ENCODE assay signal across 1 cellular context in the genomic region with DNA sequence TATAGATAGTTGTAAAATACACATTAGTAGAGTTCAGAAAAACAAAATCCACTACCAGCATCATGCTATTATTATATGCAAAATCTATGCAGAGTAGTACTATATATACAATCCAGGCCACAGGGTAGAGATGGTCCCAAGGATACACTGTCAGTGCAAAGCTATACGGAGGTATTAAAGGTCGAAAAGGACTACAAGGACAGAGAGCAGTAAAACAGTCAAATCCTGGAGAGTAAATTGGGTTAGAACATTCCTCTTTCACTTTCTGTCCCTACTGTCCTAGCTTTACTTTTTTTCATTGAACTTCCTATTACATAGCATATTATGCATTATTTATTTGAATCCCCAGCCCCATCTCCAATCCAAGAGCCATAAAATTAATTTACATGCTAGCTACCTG.
TF ChIP-seq lines count a peak whose summit lies in the region.

No MANE protein-coding gene starts in this region.

TF ChIP-seq in HepG2, 621 proteins besides CTCF, POLR2A, EP300 and RAD21:
- TF ChIP-seq ZNF232 (CRISPR knock-in tag; IDR thresholded peaks at IDR 0.05; ENCODE audit: borderline replicate concordance): no peak
- TF ChIP-seq, protein P1, sequence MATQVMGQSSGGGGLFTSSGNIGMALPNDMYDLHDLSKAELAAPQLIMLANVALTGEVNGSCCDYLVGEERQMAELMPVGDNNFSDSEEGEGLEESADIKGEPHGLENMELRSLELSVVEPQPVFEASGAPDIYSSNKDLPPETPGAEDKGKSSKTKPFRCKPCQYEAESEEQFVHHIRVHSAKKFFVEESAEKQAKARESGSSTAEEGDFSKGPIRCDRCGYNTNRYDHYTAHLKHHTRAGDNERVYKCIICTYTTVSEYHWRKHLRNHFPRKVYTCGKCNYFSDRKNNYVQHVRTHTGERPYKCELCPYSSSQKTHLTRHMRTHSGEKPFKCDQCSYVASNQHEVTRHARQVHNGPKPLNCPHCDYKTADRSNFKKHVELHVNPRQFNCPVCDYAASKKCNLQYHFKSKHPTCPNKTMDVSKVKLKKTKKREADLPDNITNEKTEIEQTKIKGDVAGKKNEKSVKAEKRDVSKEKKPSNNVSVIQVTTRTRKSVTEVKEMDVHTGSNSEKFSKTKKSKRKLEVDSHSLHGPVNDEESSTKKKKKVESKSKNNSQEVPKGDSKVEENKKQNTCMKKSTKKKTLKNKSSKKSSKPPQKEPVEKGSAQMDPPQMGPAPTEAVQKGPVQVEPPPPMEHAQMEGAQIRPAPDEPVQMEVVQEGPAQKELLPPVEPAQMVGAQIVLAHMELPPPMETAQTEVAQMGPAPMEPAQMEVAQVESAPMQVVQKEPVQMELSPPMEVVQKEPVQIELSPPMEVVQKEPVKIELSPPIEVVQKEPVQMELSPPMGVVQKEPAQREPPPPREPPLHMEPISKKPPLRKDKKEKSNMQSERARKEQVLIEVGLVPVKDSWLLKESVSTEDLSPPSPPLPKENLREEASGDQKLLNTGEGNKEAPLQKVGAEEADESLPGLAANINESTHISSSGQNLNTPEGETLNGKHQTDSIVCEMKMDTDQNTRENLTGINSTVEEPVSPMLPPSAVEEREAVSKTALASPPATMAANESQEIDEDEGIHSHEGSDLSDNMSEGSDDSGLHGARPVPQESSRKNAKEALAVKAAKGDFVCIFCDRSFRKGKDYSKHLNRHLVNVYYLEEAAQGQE (IDR thresholded peaks at IDR 0.05; ENCODE audit: borderline replicate concordance in 1 of 2, low read depth in 1 of 2, low read length in 2 of 2): no peak
- no peak for TF ChIP-seq SP5 (CRISPR knock-in tag; IDR thresholded peaks at IDR 0.05; ENCODE audit: borderline replicate concordance, low read depth)
- no peak for TF ChIP-seq ZSCAN20 (CRISPR knock-in tag; IDR thresholded peaks at IDR 0.05; ENCODE audit: borderline replicate concordance)
- TF ChIP-seq ERF (CRISPR knock-in tag; IDR thresholded peaks at IDR 0.05): no peak
- TF ChIP-seq, protein P2, sequence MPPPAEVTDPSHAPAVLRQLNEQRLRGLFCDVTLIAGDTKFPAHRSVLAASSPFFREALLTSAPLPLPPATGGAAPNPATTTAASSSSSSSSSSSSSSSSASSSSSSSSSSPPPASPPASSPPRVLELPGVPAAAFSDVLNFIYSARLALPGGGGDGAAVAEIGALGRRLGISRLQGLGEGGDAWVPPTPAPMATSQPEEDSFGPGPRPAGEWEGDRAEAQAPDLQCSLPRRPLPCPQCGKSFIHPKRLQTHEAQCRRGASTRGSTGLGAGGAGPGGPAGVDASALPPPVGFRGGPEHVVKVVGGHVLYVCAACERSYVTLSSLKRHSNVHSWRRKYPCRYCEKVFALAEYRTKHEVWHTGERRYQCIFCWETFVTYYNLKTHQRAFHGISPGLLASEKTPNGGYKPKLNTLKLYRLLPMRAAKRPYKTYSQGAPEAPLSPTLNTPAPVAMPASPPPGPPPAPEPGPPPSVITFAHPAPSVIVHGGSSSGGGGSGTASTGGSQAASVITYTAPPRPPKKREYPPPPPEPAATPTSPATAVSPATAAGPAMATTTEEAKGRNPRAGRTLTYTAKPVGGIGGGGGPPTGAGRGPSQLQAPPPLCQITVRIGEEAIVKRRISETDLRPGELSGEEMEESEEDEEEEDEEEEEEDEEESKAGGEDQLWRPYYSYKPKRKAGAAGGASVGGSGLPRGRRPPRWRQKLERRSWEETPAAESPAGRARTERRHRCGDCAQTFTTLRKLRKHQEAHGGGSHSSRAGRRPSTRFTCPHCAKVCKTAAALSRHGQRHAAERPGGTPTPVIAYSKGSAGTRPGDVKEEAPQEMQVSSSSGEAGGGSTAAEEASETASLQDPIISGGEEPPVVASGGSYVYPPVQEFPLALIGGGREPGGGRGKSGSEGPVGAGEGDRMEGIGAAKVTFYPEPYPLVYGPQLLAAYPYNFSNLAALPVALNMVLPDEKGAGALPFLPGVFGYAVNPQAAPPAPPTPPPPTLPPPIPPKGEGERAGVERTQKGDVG (CRISPR knock-in tag; IDR thresholded peaks at IDR 0.05; ENCODE audit: borderline replicate concordance): no peak
- TF ChIP-seq KDM5B (CRISPR knock-in tag; IDR thresholded peaks at IDR 0.05; ENCODE audit: borderline replicate concordance): no peak
- TF ChIP-seq HOXA7 (CRISPR knock-in tag; IDR thresholded peaks at IDR 0.05): no peak
- TF ChIP-seq ZNF557 (CRISPR knock-in tag; IDR thresholded peaks at IDR 0.05): no peak
- no peak for TF ChIP-seq FOXO1 (CRISPR knock-in tag; IDR thresholded peaks at IDR 0.05)
- no peak for TF ChIP-seq HNF4A (CRISPR knock-in tag; IDR thresholded peaks at IDR 0.05)
- TF ChIP-seq NR1H2 (CRISPR knock-in tag; IDR thresholded peaks at IDR 0.05; ENCODE audit: borderline replicate concordance, low read depth): no peak
- no peak for TF ChIP-seq ZNF501 (CRISPR knock-in tag; IDR thresholded peaks at IDR 0.05)
- no peak for TF ChIP-seq ZNF652 (CRISPR knock-in tag; IDR thresholded peaks at IDR 0.05; ENCODE audit: borderline replicate concordance, low read depth)
- no peak for TF ChIP-seq ZFP36 (IDR thresholded peaks at IDR 0.05; ENCODE audit: borderline replicate concordance, low read depth, low read length, partially characterized antibody)
- TF ChIP-seq SYNCRIP (IDR thresholded peaks at IDR 0.05; ENCODE audit: insufficient read depth, low read depth, low read length): no peak
- TF ChIP-seq, protein P3, sequence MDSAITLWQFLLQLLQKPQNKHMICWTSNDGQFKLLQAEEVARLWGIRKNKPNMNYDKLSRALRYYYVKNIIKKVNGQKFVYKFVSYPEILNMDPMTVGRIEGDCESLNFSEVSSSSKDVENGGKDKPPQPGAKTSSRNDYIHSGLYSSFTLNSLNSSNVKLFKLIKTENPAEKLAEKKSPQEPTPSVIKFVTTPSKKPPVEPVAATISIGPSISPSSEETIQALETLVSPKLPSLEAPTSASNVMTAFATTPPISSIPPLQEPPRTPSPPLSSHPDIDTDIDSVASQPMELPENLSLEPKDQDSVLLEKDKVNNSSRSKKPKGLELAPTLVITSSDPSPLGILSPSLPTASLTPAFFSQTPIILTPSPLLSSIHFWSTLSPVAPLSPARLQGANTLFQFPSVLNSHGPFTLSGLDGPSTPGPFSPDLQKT (CRISPR knock-in tag; IDR thresholded peaks at IDR 0.05; ENCODE audit: borderline replicate concordance): no peak
- TF ChIP-seq ZNF251 (CRISPR knock-in tag; IDR thresholded peaks at IDR 0.05): no peak
- TF ChIP-seq ZNF333 (CRISPR knock-in tag; IDR thresholded peaks at IDR 0.05; ENCODE audit: borderline replicate concordance): no peak
